In the genomic region with DNA sequence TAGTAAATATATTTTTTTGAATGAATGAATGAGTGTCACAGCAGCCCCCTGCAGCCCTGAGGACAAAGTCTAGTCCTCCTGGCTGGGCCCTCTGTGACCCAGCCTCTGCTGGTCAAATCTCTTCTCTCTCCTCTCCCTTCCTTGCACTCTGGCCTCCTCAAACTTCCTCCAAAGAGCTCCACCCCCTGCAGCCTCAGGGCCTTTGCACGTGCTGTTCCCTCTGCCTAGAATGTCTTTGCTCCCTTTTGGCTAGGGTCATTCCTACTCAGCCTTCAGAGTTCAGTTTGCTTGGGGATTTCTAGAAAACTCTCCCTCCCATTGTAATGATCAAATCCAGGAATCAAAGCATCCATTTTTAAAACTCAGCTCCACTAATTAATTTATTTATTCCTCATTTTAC, we compare ENCODE assay signal across 1 cellular context.
TF ChIP-seq lines count a peak whose summit lies in the region.

No MANE protein-coding gene starts in this region.

TF ChIP-seq in K562, 482 proteins besides CTCF, POLR2A, EP300 and RAD21 (continues in another document):
- TF ChIP-seq, protein P1, sequence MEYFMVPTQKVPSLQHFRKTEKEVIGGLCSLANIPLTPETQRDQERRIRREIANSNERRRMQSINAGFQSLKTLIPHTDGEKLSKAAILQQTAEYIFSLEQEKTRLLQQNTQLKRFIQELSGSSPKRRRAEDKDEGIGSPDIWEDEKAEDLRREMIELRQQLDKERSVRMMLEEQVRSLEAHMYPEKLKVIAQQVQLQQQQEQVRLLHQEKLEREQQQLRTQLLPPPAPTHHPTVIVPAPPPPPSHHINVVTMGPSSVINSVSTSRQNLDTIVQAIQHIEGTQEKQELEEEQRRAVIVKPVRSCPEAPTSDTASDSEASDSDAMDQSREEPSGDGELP (CRISPR knock-in tag; IDR thresholded peaks at IDR 0.05; ENCODE audit: borderline replicate concordance): no peak
- no peak for TF ChIP-seq DEAF1 (CRISPR knock-in tag; IDR thresholded peaks at IDR 0.05)
- 0 out of 2 replicates have a peak, but pooled peaks have one; percentile 24 for TF ChIP-seq BHLHE40 (IDR thresholded peaks at IDR 0.05; ENCODE audit: low read length)
- TF ChIP-seq, protein P2, sequence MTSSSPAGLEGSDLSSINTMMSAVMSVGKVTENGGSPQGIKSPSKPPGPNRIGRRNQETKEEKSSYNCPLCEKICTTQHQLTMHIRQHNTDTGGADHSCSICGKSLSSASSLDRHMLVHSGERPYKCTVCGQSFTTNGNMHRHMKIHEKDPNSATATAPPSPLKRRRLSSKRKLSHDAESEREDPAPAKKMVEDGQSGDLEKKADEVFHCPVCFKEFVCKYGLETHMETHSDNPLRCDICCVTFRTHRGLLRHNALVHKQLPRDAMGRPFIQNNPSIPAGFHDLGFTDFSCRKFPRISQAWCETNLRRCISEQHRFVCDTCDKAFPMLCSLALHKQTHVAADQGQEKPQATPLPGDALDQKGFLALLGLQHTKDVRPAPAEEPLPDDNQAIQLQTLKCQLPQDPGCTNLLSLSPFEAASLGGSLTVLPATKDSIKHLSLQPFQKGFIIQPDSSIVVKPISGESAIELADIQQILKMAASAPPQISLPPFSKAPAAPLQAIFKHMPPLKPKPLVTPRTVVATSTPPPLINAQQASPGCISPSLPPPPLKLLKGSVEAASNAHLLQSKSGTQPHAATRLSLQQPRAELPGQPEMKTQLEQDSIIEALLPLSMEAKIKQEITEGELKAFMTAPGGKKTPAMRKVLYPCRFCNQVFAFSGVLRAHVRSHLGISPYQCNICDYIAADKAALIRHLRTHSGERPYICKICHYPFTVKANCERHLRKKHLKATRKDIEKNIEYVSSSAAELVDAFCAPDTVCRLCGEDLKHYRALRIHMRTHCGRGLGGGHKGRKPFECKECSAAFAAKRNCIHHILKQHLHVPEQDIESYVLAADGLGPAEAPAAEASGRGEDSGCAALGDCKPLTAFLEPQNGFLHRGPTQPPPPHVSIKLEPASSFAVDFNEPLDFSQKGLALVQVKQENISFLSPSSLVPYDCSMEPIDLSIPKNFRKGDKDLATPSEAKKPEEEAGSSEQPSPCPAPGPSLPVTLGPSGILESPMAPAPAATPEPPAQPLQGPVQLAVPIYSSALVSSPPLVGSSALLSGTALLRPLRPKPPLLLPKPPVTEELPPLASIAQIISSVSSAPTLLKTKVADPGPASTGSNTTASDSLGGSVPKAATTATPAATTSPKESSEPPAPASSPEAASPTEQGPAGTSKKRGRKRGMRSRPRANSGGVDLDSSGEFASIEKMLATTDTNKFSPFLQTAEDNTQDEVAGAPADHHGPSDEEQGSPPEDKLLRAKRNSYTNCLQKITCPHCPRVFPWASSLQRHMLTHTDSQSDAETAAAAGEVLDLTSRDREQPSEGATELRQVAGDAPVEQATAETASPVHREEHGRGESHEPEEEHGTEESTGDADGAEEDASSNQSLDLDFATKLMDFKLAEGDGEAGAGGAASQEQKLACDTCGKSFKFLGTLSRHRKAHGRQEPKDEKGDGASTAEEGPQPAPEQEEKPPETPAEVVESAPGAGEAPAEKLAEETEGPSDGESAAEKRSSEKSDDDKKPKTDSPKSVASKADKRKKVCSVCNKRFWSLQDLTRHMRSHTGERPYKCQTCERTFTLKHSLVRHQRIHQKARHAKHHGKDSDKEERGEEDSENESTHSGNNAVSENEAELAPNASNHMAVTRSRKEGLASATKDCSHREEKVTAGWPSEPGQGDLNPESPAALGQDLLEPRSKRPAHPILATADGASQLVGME (CRISPR knock-in tag; IDR thresholded peaks at IDR 0.05): no peak
- TF ChIP-seq BCOR (IDR thresholded peaks at IDR 0.05): peak; percentile 80
- TF ChIP-seq ZNF75A (CRISPR knock-in tag; IDR thresholded peaks at IDR 0.05): no peak
- no peak for TF ChIP-seq NUFIP1 (IDR thresholded peaks at IDR 0.05; ENCODE audit: partially characterized antibody)
- TF ChIP-seq HDAC3 (IDR thresholded peaks at IDR 0.05; ENCODE audit: borderline replicate concordance, partially characterized antibody): no peak
- no peak for TF ChIP-seq CCAR2 (IDR thresholded peaks at IDR 0.05; ENCODE audit: low read depth, low read length)
- TF ChIP-seq TCFL5 (CRISPR knock-in tag; conservative IDR thresholded peaks at IDR 0.05): no peak
- TF ChIP-seq ZBTB9 (CRISPR knock-in tag; IDR thresholded peaks at IDR 0.05): no peak
- no peak for TF ChIP-seq FOXP4 (CRISPR knock-in tag; IDR thresholded peaks at IDR 0.05; ENCODE audit: borderline replicate concordance)
- TF ChIP-seq ZNF239 (CRISPR knock-in tag; IDR thresholded peaks at IDR 0.05): no peak
- no peak for TF ChIP-seq ZZZ3 (IDR thresholded peaks at IDR 0.05)
- peak; percentile 89 for TF ChIP-seq ZNF24 (IDR thresholded peaks at IDR 0.05)
- TF ChIP-seq SMAD1 (IDR thresholded peaks at IDR 0.05; ENCODE audit: low read depth, low read length, partially characterized antibody): no peak
- TF ChIP-seq KLF6 (CRISPR knock-in tag; IDR thresholded peaks at IDR 0.05; ENCODE audit: borderline replicate concordance): no peak
- no peak for TF ChIP-seq CBX8 (IDR thresholded peaks at IDR 0.05; ENCODE audit: borderline replicate concordance, extremely low read depth, low read depth, low read length, poor library complexity, severe bottlenecking)
- TF ChIP-seq POLR2AphosphoS2 (IDR thresholded peaks at IDR 0.05; ENCODE audit: low read length): no peak
- TF ChIP-seq PPARD (CRISPR knock-in tag; IDR thresholded peaks at IDR 0.05): no peak
- no peak for TF ChIP-seq RFX5 (IDR thresholded peaks at IDR 0.05; ENCODE audit: low read depth, low read length)
- TF ChIP-seq ZNF583 (CRISPR knock-in tag; IDR thresholded peaks at IDR 0.05): no peak
- no peak for TF ChIP-seq ETV6 (IDR thresholded peaks at IDR 0.05; ENCODE audit: borderline replicate concordance in 1 of 2, low read depth in 2 of 2, low read length in 1 of 2)
- no peak for TF ChIP-seq ETV6 (CRISPR knock-in tag; IDR thresholded peaks at IDR 0.05; ENCODE audit: borderline replicate concordance)
- TF ChIP-seq, protein P3, sequence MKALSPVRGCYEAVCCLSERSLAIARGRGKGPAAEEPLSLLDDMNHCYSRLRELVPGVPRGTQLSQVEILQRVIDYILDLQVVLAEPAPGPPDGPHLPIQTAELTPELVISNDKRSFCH (CRISPR knock-in tag; IDR thresholded peaks at IDR 0.05): no peak
- TF ChIP-seq, protein P3 (tag; IDR thresholded peaks at IDR 0.05): no peak
- TF ChIP-seq NBN (IDR thresholded peaks at IDR 0.05; ENCODE audit: low read depth): no peak
- TF ChIP-seq, protein P4, sequence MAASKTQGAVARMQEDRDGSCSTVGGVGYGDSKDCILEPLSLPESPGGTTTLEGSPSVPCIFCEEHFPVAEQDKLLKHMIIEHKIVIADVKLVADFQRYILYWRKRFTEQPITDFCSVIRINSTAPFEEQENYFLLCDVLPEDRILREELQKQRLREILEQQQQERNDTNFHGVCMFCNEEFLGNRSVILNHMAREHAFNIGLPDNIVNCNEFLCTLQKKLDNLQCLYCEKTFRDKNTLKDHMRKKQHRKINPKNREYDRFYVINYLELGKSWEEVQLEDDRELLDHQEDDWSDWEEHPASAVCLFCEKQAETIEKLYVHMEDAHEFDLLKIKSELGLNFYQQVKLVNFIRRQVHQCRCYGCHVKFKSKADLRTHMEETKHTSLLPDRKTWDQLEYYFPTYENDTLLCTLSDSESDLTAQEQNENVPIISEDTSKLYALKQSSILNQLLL (CRISPR knock-in tag; IDR thresholded peaks at IDR 0.05; ENCODE audit: borderline replicate concordance): no peak
- peak; percentile 10 to 40; a peak in 1 of 4 replicates for TF ChIP-seq KDM1A (IDR thresholded peaks at IDR 0.05)
- no peak for TF ChIP-seq ZC3H11A (IDR thresholded peaks at IDR 0.05; ENCODE audit: low read depth, low read length)
- no peak for TF ChIP-seq ZSCAN32 (CRISPR knock-in tag; IDR thresholded peaks at IDR 0.05)
- TF ChIP-seq GATAD2A (IDR thresholded peaks at IDR 0.05): no peak
- peak; percentile 40; the same call in 1 of the 2 replicates for TF ChIP-seq SMARCA5 (IDR thresholded peaks at IDR 0.05)
- TF ChIP-seq, protein P5, sequence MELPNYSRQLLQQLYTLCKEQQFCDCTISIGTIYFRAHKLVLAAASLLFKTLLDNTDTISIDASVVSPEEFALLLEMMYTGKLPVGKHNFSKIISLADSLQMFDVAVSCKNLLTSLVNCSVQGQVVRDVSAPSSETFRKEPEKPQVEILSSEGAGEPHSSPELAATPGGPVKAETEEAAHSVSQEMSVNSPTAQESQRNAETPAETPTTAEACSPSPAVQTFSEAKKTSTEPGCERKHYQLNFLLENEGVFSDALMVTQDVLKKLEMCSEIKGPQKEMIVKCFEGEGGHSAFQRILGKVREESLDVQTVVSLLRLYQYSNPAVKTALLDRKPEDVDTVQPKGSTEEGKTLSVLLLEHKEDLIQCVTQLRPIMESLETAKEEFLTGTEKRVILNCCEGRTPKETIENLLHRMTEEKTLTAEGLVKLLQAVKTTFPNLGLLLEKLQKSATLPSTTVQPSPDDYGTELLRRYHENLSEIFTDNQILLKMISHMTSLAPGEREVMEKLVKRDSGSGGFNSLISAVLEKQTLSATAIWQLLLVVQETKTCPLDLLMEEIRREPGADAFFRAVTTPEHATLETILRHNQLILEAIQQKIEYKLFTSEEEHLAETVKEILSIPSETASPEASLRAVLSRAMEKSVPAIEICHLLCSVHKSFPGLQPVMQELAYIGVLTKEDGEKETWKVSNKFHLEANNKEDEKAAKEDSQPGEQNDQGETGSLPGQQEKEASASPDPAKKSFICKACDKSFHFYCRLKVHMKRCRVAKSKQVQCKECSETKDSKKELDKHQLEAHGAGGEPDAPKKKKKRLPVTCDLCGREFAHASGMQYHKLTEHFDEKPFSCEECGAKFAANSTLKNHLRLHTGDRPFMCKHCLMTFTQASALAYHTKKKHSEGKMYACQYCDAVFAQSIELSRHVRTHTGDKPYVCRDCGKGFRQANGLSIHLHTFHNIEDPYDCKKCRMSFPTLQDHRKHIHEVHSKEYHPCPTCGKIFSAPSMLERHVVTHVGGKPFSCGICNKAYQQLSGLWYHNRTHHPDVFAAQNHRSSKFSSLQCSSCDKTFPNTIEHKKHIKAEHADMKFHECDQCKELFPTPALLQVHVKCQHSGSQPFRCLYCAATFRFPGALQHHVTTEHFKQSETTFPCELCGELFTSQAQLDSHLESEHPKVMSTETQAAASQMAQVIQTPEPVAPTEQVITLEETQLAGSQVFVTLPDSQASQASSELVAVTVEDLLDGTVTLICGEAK (IDR thresholded peaks at IDR 0.05): no peak
- TF ChIP-seq, protein P5 (CRISPR knock-in tag; IDR thresholded peaks at IDR 0.05): no peak
- no peak for TF ChIP-seq L3MBTL2 (IDR thresholded peaks at IDR 0.05)
- no peak for TF ChIP-seq BRF1 (IDR thresholded peaks at IDR 0.05; ENCODE audit: borderline replicate concordance, extremely low read depth, insufficient read length)
